Comparison of ENCODE assay signal across 1 cellular context in the genomic region with DNA sequence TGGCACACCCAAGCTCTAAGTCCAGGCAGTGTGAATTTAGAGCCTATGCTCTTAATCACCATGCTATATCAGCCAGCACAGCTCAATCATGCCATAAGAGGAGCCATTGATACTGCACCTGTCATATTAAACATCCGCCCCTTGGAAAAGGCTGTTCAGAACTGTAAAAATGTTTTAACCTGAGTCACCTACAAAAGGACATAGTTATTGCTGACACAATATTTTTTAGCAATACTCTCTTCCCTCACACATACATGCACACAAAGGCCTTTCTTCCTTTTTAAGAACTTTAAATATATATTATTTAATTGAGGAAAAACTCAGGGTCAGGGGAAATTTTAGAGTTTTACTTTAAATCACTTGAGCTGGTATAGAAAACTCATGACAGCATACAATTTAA.
TF ChIP-seq lines count a peak whose summit lies in the region.

No MANE protein-coding gene starts in this region.

TF ChIP-seq in HepG2, 621 proteins besides CTCF, POLR2A, EP300 and RAD21:
- TF ChIP-seq MAFK (conservative IDR thresholded peaks at IDR 0.05 in 1 of 2, IDR thresholded peaks at IDR 0.05 in 1 of 2; ENCODE audit: low read length in 2 of 2), result peak; percentile 36 to 70; a peak in 3 of 4 replicates
- TF ChIP-seq ZKSCAN8 (CRISPR knock-in tag; IDR thresholded peaks at IDR 0.05; ENCODE audit: borderline replicate concordance), result no peak
- TF ChIP-seq, protein P1, sequence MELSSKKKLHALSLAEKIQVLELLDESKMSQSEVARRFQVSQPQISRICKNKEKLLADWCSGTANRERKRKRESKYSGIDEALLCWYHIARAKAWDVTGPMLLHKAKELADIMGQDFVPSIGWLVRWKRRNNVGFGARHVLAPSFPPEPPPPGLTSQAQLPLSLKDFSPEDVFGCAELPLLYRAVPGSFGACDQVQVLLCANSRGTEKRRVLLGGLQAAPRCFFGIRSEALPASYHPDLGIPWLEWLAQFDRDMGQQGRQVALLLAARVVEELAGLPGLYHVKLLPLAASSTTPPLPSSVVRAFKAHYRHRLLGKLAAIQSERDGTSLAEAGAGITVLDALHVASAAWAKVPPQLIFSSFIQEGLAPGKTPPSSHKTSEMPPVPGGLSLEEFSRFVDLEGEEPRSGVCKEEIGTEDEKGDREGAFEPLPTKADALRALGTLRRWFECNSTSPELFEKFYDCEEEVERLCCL (CRISPR knock-in tag; IDR thresholded peaks at IDR 0.05; ENCODE audit: borderline replicate concordance), result no peak
- TF ChIP-seq ZEB1 (IDR thresholded peaks at IDR 0.05; ENCODE audit: insufficient replicate concordance, low read depth), result no peak
- TF ChIP-seq NRL (CRISPR knock-in tag; IDR thresholded peaks at IDR 0.05; ENCODE audit: borderline replicate concordance), result no peak
- TF ChIP-seq HMG20B (CRISPR knock-in tag; conservative IDR thresholded peaks at IDR 0.05), result no peak
- TF ChIP-seq ZNF253 (CRISPR knock-in tag; IDR thresholded peaks at IDR 0.05; ENCODE audit: borderline replicate concordance), result no peak
- TF ChIP-seq ZNF446 (CRISPR knock-in tag; IDR thresholded peaks at IDR 0.05), result no peak
- no peak for TF ChIP-seq POLR2AphosphoS2 (IDR thresholded peaks at IDR 0.05; ENCODE audit: low read depth, low read length)
- TF ChIP-seq, protein P2, sequence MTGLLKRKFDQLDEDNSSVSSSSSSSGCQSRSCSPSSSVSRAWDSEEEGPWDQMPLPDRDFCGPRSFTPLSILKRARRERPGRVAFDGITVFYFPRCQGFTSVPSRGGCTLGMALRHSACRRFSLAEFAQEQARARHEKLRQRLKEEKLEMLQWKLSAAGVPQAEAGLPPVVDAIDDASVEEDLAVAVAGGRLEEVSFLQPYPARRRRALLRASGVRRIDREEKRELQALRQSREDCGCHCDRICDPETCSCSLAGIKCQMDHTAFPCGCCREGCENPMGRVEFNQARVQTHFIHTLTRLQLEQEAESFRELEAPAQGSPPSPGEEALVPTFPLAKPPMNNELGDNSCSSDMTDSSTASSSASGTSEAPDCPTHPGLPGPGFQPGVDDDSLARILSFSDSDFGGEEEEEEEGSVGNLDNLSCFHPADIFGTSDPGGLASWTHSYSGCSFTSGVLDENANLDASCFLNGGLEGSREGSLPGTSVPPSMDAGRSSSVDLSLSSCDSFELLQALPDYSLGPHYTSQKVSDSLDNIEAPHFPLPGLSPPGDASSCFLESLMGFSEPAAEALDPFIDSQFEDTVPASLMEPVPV (CRISPR knock-in tag; IDR thresholded peaks at IDR 0.05), result no peak
- TF ChIP-seq MAFF (IDR thresholded peaks at IDR 0.05; ENCODE audit: low read depth, low read length), result peak; percentile 58
- no peak for TF ChIP-seq TP53 (CRISPR knock-in tag; conservative IDR thresholded peaks at IDR 0.05)
